1 cellular context compared by ENCODE assay signal in genomic region chr19:40549007-40549708, GRCh38.
TF ChIP-seq lines count a peak whose summit lies in the region.

No MANE protein-coding gene starts in this region.

TF ChIP-seq in A549, 52 proteins besides CTCF, POLR2A, EP300 and RAD21 (continued from another document):
- TF ChIP-seq MAX (IDR thresholded peaks at IDR 0.05) (peak; percentile 44; the same call in 1 of the 2 replicates), RFX5 (IDR thresholded peaks at IDR 0.05) (no peak), ESRRA (IDR thresholded peaks at IDR 0.05; ENCODE audit: borderline replicate concordance, low read length) (no peak), POLR2AphosphoS2 (conservative IDR thresholded peaks at IDR 0.05; ENCODE audit: low read length) (no peak), USF2 (IDR thresholded peaks at IDR 0.05) (no peak)
